Comparison of ENCODE assay signal across 21 cellular contexts in the genomic region with DNA sequence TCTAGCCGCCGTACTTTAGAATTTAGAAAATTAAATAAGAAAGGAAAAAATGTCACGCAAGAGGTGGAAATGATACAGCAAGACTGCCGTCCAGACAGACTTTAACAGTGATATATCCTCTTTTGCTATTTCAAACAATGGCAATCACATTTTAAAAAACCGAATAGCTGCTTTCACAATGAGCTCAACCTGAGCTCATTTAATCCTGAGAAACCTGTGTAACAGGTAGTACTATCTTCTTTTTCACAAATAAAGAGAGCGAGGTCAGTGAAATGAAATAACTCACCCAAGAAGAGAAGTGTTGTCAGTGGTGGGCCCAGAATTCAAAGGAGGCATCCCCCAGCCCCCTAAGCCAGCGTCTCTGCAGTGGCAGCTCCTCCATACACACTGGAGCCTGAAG.
A peak's percentile ranks its signal among the peaks of the same experiment; 100 is the strongest.
DNase-seq lines count a peak whose midpoint lies in the region; ATAC-seq and TF ChIP-seq lines count a peak whose summit lies in the region.
"Had no signal": no experiment of that assay in that cellular context is flagged by ENCODE, and none has a peak within 500 bp of the region (broad histone marks: within the 10 kb centered on the region; RNA-seq: fewer than 3 reads in every experiment).

No MANE protein-coding gene starts in this region.

- BruUV-seq in MCF 10A (replicated peaks; lab: Mats Ljungman, UMichigan): no TSS peak

- peak overlapping the region; percentile 52 to 73 for H3K27ac ChIP-seq in breast epithelium
- H3K27ac ChIP-seq in esophagus (ENCODE audit: low read depth in 2 of 2, low read length in 1 of 2): peak overlapping the region; percentile 72 to 90
- peak overlapping the region; percentile 10 to 46 for H3K27ac ChIP-seq in prostate gland
- H3K27ac ChIP-seq: BLaER1 had no signal

- no peaks in the 10 kb centered on the region for H3K9me3 Mint-ChIP-seq in MCF 10A (ENCODE audit: unreplicated experiment)
- H3K9me3 Mint-ChIP-seq in WTC11: no peaks in the 10 kb centered on the region
- H3K9me3 Mint-ChIP-seq: CD4-positive, alpha-beta T cell; H9 had no signal

- no peak for TF ChIP-seq POLR2A in breast epithelium (IDR thresholded peaks at IDR 0.05)
- TF ChIP-seq POLR2A in prostate gland (IDR thresholded peaks at IDR 0.05): no peak

- WGBS in esophagus, 2 donors: 66 to 81% methylated on average over 7 of the region's 7 CpGs
- WGBS in prostate gland: 63% methylated on average over 7 of the region's 7 CpGs

- H3K4me3 Mint-ChIP-seq in MCF 10A (ENCODE audit: unreplicated experiment) (no peak overlapping the region), WTC11 (no peak overlapping the region)
- H3K4me3 Mint-ChIP-seq: CD4-positive, alpha-beta T cell; H9 had no signal

- TF ChIP-seq CTCF in breast epithelium (IDR thresholded peaks at IDR 0.05) (no peak), MCF 10A (IDR thresholded peaks at IDR 0.05; ENCODE audit: unreplicated experiment) (no peak), prostate gland (IDR thresholded peaks at IDR 0.05) (no peak), WTC11 (IDR thresholded peaks at IDR 0.05) (no peak)

- no peaks in the 10 kb centered on the region for H3K36me3 Mint-ChIP-seq in MCF 10A (ENCODE audit: insufficient read depth, unreplicated experiment)
- H3K36me3 Mint-ChIP-seq in WTC11: no peaks in the 10 kb centered on the region

- H3K9me3 ChIP-seq in breast epithelium: no peaks in the 10 kb centered on the region
- H3K9me3 ChIP-seq in esophagus (ENCODE audit: control insufficient read depth in 2 of 2, insufficient read depth in 1 of 2, low read depth in 1 of 2, low read length in 1 of 2): no peaks in the 10 kb centered on the region
- no peaks in the 10 kb centered on the region for H3K9me3 ChIP-seq in prostate gland
- H3K9me3 ChIP-seq: BLaER1, SK-N-SH had no signal

- H3K4me3 ChIP-seq in breast epithelium (no peak overlapping the region), esophagus (ENCODE audit: low read depth in 1 of 2, low read length in 2 of 2) (no peak overlapping the region), prostate gland (no peak overlapping the region)
- H3K4me3 ChIP-seq: BLaER1, K562 had no signal

- H3K36me3 ChIP-seq in breast epithelium (no peaks in the 10 kb centered on the region), esophagus (ENCODE audit: control insufficient read depth in 2 of 2, insufficient read depth in 2 of 2, low read length in 1 of 2) (no peaks in the 10 kb centered on the region), prostate gland (no peaks in the 10 kb centered on the region)
- H3K36me3 ChIP-seq: BLaER1 had no signal

- H3K27ac Mint-ChIP-seq in MCF 10A (ENCODE audit: low read depth, unreplicated experiment) (no peak overlapping the region), WTC11 (no peak overlapping the region)
- H3K27ac Mint-ChIP-seq: CD4-positive, alpha-beta T cell; H9 had no signal

- DNase-seq in breast epithelium (ENCODE audit: low spot score in 2 of 2) (no peak), MCF 10A (ENCODE audit: unreplicated experiment) (no peak), prostate gland (ENCODE audit: low spot score) (no peak), A172 (ENCODE audit: low spot score) (no peak), HuH-7.5 (ENCODE audit: low spot score) (no peak), WTC11 (ENCODE audit: low spot score) (no peak)
- DNase-seq: CD4-positive, alpha-beta T cell; H9; Kasumi-1; MV-4-11; NCI-H1105 treated with DMSO at 0.1 percent for 48 hours; NCI-H146; NCI-H1930; NCI-H526 treated with DMSO at 0.1 percent for 48 hours; SHP77 treated with DMSO at 0.1 percent for 48 hours; SK-N-SH had no signal

- H3K4me1 Mint-ChIP-seq in MCF 10A (ENCODE audit: insufficient read depth, unreplicated experiment) (peaks cover 12% of the 10 kb centered on the region), WTC11 (peaks cover 4% of the 10 kb centered on the region; the same call in 1 of the 2 replicates)

- H3K27me3 Mint-ChIP-seq in MCF 10A (ENCODE audit: insufficient read depth, unreplicated experiment) (peaks cover 13% of the 10 kb centered on the region), WTC11 (ENCODE audit: low read depth) (no peaks in the 10 kb centered on the region)
- H3K27me3 Mint-ChIP-seq: CD4-positive, alpha-beta T cell had no signal

- intact Hi-C loops in breast epithelium (cut with DNase I; ENCODE audit: low total_unique reads) (no loop called here), MCF 10A (cut with micrococcal nuclease) (no loop called here), prostate gland (cut with DNase I) (no loop called here)

- POLR2A ChIA-PET in MCF 10A (lab: Yijun Ruan, JAX) (no interaction called here), WTC11 (lab: Charles Lee) (no interaction called here)

- CTCF ChIA-PET in MCF 10A (lab: Yijun Ruan, JAX): interaction anchor here (1.0 to 3.9 kb wide), 3 partner anchors 10 to 20 kb away, joined by 4 to 45 read pairs (median 11); no protein-coding TSS in a partner anchor
- CTCF ChIA-PET in WTC11 (lab: Charles Lee): interaction anchor here (2.4 to 4.6 kb wide), 3 partner anchors 10 to 19 kb away, joined by 18 to 52 read pairs (median 19); no protein-coding TSS in a partner anchor

- no peak for ATAC-seq in WTC11
- ATAC-seq: HepG2, K562, Panc1 had no signal

- H3K4me1 ChIP-seq in breast epithelium (no peaks in the 10 kb centered on the region), esophagus (ENCODE audit: control insufficient read depth in 2 of 2, insufficient read depth in 2 of 2, low read length in 1 of 2) (peaks cover 5 to 22% of the 10 kb centered on the region in 2 donors), prostate gland (replicated peaks) (peaks cover 8% of the 10 kb centered on the region)
- H3K4me1 ChIP-seq: BLaER1 had no signal

- no peaks in the 10 kb centered on the region for H3K27me3 ChIP-seq in breast epithelium
- H3K27me3 ChIP-seq in esophagus (ENCODE audit: control insufficient read depth in 1 of 2, insufficient read depth in 2 of 2, low read length in 2 of 2): no peaks in the 10 kb centered on the region
- H3K27me3 ChIP-seq in prostate gland (replicated peaks; ENCODE audit: insufficient read depth): no peaks in the 10 kb centered on the region
- H3K27me3 ChIP-seq: BLaER1 had no signal

TF ChIP-seq in WTC11, 78 proteins besides CTCF, POLR2A, EP300 and RAD21:
- TF ChIP-seq, protein P1, sequence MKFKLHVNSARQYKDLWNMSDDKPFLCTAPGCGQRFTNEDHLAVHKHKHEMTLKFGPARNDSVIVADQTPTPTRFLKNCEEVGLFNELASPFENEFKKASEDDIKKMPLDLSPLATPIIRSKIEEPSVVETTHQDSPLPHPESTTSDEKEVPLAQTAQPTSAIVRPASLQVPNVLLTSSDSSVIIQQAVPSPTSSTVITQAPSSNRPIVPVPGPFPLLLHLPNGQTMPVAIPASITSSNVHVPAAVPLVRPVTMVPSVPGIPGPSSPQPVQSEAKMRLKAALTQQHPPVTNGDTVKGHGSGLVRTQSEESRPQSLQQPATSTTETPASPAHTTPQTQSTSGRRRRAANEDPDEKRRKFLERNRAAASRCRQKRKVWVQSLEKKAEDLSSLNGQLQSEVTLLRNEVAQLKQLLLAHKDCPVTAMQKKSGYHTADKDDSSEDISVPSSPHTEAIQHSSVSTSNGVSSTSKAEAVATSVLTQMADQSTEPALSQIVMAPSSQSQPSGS (CRISPR knock-in tag; IDR thresholded peaks at IDR 0.05; ENCODE audit: borderline replicate concordance, low read depth): no peak
- TF ChIP-seq, protein P2, sequence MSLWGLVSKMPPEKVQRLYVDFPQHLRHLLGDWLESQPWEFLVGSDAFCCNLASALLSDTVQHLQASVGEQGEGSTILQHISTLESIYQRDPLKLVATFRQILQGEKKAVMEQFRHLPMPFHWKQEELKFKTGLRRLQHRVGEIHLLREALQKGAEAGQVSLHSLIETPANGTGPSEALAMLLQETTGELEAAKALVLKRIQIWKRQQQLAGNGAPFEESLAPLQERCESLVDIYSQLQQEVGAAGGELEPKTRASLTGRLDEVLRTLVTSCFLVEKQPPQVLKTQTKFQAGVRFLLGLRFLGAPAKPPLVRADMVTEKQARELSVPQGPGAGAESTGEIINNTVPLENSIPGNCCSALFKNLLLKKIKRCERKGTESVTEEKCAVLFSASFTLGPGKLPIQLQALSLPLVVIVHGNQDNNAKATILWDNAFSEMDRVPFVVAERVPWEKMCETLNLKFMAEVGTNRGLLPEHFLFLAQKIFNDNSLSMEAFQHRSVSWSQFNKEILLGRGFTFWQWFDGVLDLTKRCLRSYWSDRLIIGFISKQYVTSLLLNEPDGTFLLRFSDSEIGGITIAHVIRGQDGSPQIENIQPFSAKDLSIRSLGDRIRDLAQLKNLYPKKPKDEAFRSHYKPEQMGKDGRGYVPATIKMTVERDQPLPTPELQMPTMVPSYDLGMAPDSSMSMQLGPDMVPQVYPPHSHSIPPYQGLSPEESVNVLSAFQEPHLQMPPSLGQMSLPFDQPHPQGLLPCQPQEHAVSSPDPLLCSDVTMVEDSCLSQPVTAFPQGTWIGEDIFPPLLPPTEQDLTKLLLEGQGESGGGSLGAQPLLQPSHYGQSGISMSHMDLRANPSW (CRISPR knock-in tag; conservative IDR thresholded peaks at IDR 0.05; ENCODE audit: low read depth): no peak
- no peak for TF ChIP-seq TEAD1 (CRISPR knock-in tag; IDR thresholded peaks at IDR 0.05)

Comparison
In these comparisons a context has a peak if more than half of its experiments do, and no peak if none do; other contexts are left out.
1. H3K27ac ChIP-seq: peak in every context shown above with its lines; median percentile 81 in esophagus; 62 in breast epithelium; 28 in prostate gland.